In genomic region chr18:62832282-62832681, GRCh38 we compare ENCODE assay signal across 13 cellular contexts.
DNase-seq lines count a peak whose midpoint lies in the region; ATAC-seq and FAIRE-seq lines count a peak whose summit lies in the region.
"Had no signal": no experiment of that assay in that cellular context is flagged by ENCODE, and none has a peak within 500 bp of the region (broad histone marks: within the 10 kb centered on the region; RNA-seq: fewer than 3 reads in every experiment).

No MANE protein-coding gene starts in this region.

- ATAC-seq in HG03354 (IDR thresholded peaks at IDR 0.05; ENCODE audit: poor library complexity, severe bottlenecking, unreplicated experiment), result peak; percentile 43
- ATAC-seq in HG03280 (IDR thresholded peaks at IDR 0.05; ENCODE audit: unreplicated experiment), result no peak
- ATAC-seq in GM21717 (IDR thresholded peaks at IDR 0.05; ENCODE audit: unreplicated experiment), result no peak

- peak; percentile 89 for FAIRE-seq in GM19239 (lab: Jason Lieb, UNC)

- in situ Hi-C loops in SK-MEL-5 (cut with HindIII; ENCODE audit: low pct_unique_long_range_greater_than_20kb, low sequenced_read_pairs), result no loop called here

- DNase-seq in GM19239 (ENCODE audit: insufficient read length, low spot score) (no peak), SK-MEL-5 (ENCODE audit: low read depth, low spot score) (peak; percentile 61), lung microvascular endothelial cell (ENCODE audit: low read depth in 2 of 2) (peak; percentile 5 to 54), globus pallidus (ENCODE audit: low spot score) (no peak)
- DNase-seq in activated naive CD4-positive, alpha-beta T cell treated with anti-CD3 and anti-CD28 coated beads, Interleukin-2, amount 50 U/mL, for 16 hours, result no peak
- DNase-seq: activated CD4-positive, alpha-beta T cell treated with anti-CD3 and anti-CD28 coated beads for 48 hours; CD4-positive, alpha-beta T cell; IMR-90; mucosa of descending colon; stimulated activated CD4-positive, alpha-beta T cell treated with anti-CD3 and anti-CD28 coated beads, Interleukin-4, amount 100 ng/mL, for 4 hours had no signal

Comparison
In these comparisons a context has a peak if more than half of its experiments do, and no peak if none do; other contexts are left out.
1. DNase-seq: peak in SK-MEL-5 (single experiment) and lung microvascular endothelial cell (2 of 2); none in GM19239 (single experiment), globus pallidus (single experiment) and activated naive CD4-positive, alpha-beta T cell treated with anti-CD3 and anti-CD28 coated beads, Interleukin-2, amount 50 U/mL, for 16 hours (single experiment).